9 cellular contexts compared by ENCODE assay signal in the genomic region with DNA sequence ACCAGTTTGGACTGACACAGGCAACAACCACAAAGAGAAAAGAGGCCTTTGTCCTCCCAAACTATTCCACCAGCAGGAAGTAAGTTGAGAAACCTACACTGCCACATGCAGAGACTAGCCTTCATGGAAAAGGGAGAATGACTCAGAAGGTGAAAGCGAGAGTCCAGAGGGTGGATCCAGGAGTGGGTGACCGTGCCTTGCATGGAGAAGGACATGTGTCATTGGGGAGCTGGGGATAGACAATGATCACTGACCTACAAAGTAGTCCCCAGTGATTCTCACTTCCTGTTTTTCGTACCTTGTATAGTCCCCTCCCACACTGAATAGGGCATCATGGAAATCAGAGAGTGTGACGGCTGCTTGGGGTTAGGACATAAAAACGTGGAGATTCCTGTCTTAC.
DNase-seq lines count a peak whose midpoint lies in the region; ATAC-seq and TF ChIP-seq lines count a peak whose summit lies in the region.
"Had no signal": no experiment of that assay in that cellular context is flagged by ENCODE, and none has a peak within 500 bp of the region (broad histone marks: within the 10 kb centered on the region; RNA-seq: fewer than 3 reads in every experiment).

No MANE protein-coding gene starts in this region.

- peak; percentile 70 for DNase-seq in NOMO-1 treated with DMSO at 0.1 percent for 48 hours (lab: John Stamatoyannopoulos, UW; ENCODE audit: unreplicated experiment)
- peak; percentile 35 for DNase-seq in renal cortical epithelial cell (ENCODE audit: low read depth)
- DNase-seq in spleen = no peak
- no peak for DNase-seq in sigmoid colon
- no peak for DNase-seq in activated CD4-positive, alpha-beta T cell treated with anti-CD3 and anti-CD28 coated beads, Interleukin-2, amount 50 U/mL, for 4 hours
- DNase-seq: left ventricle myocardium superior had no signal

- no peak for TF ChIP-seq CTCF in spleen (IDR thresholded peaks at IDR 0.05 in 8 of 11, conservative IDR thresholded peaks at IDR 0.05 in 3 of 11)
- TF ChIP-seq CTCF in sigmoid colon (IDR thresholded peaks at IDR 0.05) = no peak

- 48 to 62% (median 53%) methylated on average over 5 of the region's 5 CpGs for WGBS in spleen, 5 donors
- WGBS in sigmoid colon, 2 donors = 70 to 83% methylated on average over 5 of the region's 5 CpGs

- TF ChIP-seq POLR2A in spleen (IDR thresholded peaks at IDR 0.05) (no peak), sigmoid colon (IDR thresholded peaks at IDR 0.05) (no peak)

- no peaks in the 10 kb centered on the region for H3K36me3 ChIP-seq in spleen
- no peaks in the 10 kb centered on the region for H3K36me3 ChIP-seq in sigmoid colon
- H3K36me3 ChIP-seq: Peyer's patch had no signal

- H3K27ac ChIP-seq in spleen (no peak overlapping the region), sigmoid colon (no peak overlapping the region)
- H3K27ac ChIP-seq: Peyer's patch had no signal

- H3K27me3 ChIP-seq in spleen (replicated peaks in 1 of 7) = no peaks in the 10 kb centered on the region
- H3K27me3 ChIP-seq in sigmoid colon = no peaks in the 10 kb centered on the region
- H3K27me3 ChIP-seq: Peyer's patch had no signal

- H3K9me3 ChIP-seq in spleen (no peaks in the 10 kb centered on the region), sigmoid colon (no peaks in the 10 kb centered on the region)
- H3K9me3 ChIP-seq: Peyer's patch had no signal

- H3K4me3 ChIP-seq in spleen = no peak overlapping the region
- H3K4me3 ChIP-seq in sigmoid colon = no peak overlapping the region
- H3K4me3 ChIP-seq: Peyer's patch had no signal

- TF ChIP-seq EP300 in sigmoid colon (IDR thresholded peaks at IDR 0.05) = no peak

- intact Hi-C loops in spleen (cut with DNase I; ENCODE audit: low total_unique reads) (no loop called here), sigmoid colon (cut with DNase I) (no loop called here)

- peaks cover 0 to 6% (median 0%) of the 10 kb centered on the region in 6 donors for H3K4me1 ChIP-seq in spleen
- no peaks in the 10 kb centered on the region for H3K4me1 ChIP-seq in sigmoid colon
- H3K4me1 ChIP-seq: Peyer's patch had no signal

- peak; percentile 94 for ATAC-seq in GM19351 (IDR thresholded peaks at IDR 0.05; ENCODE audit: unreplicated experiment)
- ATAC-seq in HG02852 (IDR thresholded peaks at IDR 0.05; ENCODE audit: unreplicated experiment) = peak; percentile 89
- ATAC-seq: left ventricle myocardium superior had no signal

Comparison
In these comparisons a context has a peak if more than half of its experiments do, and no peak if none do; other contexts are left out.
1. DNase-seq: peak in NOMO-1 treated with DMSO at 0.1 percent for 48 hours (single experiment) and renal cortical epithelial cell (single experiment); none in spleen (single experiment), sigmoid colon (single experiment) and activated CD4-positive, alpha-beta T cell treated with anti-CD3 and anti-CD28 coated beads, Interleukin-2, amount 50 U/mL, for 4 hours (0 of 2).